Comparison of ENCODE assay signal across 1 cellular context in the genomic region with DNA sequence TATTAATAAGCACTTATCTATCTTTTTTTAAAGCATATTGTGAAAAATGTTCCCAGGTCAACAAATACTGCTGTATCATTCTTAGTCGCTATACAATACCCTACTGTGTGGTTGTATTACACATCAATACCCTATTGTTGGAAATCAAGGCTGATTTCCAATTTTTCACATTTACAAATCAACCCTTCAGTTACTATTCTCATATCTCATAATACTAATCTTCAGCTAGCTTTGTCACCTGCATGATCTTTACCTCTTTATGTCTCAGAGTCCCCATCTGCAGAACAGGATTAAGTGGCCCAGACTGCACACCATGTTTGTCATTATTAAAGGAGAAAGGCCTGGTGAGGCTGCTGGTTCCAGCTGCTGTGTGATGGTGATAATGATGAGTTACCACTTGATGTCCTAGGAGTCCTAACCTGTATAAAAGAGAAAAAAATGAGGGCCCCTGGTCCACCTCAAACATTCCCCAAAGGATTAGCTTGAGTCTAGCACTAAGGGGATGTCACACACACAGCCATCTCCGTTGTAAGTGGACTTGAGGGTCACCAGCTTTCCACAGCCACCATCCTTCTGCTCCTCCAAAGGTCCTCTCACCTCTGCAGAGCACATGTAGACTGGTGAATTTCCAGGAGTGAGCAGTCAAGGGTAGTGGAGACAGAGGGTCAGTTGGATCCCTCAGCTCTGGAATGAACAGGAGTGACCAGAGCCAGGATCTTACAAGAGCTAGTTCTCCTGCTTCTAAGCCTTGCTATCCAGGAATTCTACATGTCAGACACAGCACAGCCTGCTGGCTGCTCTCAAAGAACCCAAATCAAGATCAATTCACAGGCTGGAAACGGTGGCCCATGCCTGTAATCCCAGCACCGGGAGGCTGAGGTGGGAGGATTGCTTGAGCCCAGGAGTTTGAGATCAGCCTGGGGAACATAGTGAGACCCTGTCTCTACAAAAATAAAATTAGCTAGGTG.
TF ChIP-seq lines count a peak whose summit lies in the region.

No MANE protein-coding gene starts in this region.

TF ChIP-seq in IMR-90, 13 proteins besides CTCF, POLR2A, EP300 and RAD21 (continued from another document):
- no peak for TF ChIP-seq MXI1 (IDR thresholded peaks at IDR 0.05; ENCODE audit: borderline replicate concordance, low read depth, low read length)
- TF ChIP-seq MAFK (IDR thresholded peaks at IDR 0.05; ENCODE audit: low read depth, low read length) = no peak
- no peak for TF ChIP-seq MAZ (IDR thresholded peaks at IDR 0.05; ENCODE audit: borderline replicate concordance, low read depth, low read length)
- TF ChIP-seq USF2 (IDR thresholded peaks at IDR 0.05; ENCODE audit: low read depth, low read length) = no peak
- TF ChIP-seq RCOR1 (IDR thresholded peaks at IDR 0.05; ENCODE audit: insufficient replicate concordance, low read length) = no peak
- TF ChIP-seq NFE2L2 (IDR thresholded peaks at IDR 0.05; ENCODE audit: low read depth, low read length) = no peak
- TF ChIP-seq RFX5 (IDR thresholded peaks at IDR 0.05; ENCODE audit: low read depth, low read length) = no peak
- TF ChIP-seq SMC3 (IDR thresholded peaks at IDR 0.05; ENCODE audit: low read depth, low read length) = no peak
- no peak for TF ChIP-seq CHD1 (IDR thresholded peaks at IDR 0.05; ENCODE audit: low read depth, low read length)
- no peak for TF ChIP-seq CEBPB (IDR thresholded peaks at IDR 0.05; ENCODE audit: low read depth, low read length)
- no peak for TF ChIP-seq BHLHE40 (IDR thresholded peaks at IDR 0.05; ENCODE audit: low read depth, low read length)
- no peak for TF ChIP-seq FOS (IDR thresholded peaks at IDR 0.05; ENCODE audit: low read depth, low read length)
